14 cellular contexts compared by ENCODE assay signal in the genomic region with DNA sequence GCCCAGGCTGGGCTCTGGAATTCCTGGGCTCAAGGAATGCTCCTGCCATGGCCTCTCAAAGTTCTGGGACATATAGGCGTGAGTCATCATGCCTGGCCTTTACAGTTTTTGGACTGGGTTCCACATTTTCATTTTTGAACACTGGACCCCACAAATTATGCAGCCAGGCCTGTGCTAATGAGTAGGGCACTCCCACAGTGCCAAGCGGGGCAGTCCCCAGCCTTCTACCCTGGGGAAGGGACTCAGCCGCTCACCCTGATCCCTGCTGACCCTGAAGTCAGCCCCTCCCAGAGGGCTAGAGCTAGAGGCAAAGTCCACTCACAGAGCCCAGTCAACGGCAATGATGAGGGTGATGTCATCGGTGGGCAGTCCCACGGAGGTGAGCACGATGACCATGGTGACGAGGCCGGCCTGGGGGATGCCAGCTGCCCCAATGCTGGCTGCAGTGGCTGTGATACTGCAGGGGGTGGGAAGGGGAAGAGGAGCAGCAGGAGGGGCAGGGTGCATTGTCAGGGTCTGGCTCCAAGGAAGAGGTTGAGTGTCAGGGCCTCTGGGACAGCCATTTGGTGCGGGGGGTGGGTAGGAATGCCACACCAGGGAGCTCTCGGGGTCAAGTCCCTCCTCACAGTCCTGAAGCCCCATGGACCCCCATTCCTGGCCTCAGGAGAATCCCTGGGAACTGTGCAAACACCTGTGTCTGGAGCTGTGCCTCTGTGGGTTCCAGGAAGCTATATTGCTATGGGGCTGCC. TPM values are rescaled to one million over a fixed set of nuclear protein-coding genes. Genes with fewer than 3 reads are reported as not detected.
A peak's percentile ranks its signal among the peaks of the same experiment; 100 is the strongest.
DNase-seq lines count a peak whose midpoint lies in the region; ATAC-seq and TF ChIP-seq lines count a peak whose summit lies in the region.
"Had no signal": no experiment of that assay in that cellular context is flagged by ENCODE, and none has a peak within 500 bp of the region (broad histone marks: within the 10 kb centered on the region; RNA-seq: fewer than 3 reads in every experiment).

No MANE protein-coding gene starts in this region.

- RAD21 ChIA-PET in HCT116 (lab: Charles Lee; ENCODE audit: low non-redundant PET in 1 of 2, low total read pairs in 2 of 2, uncharacterized antibody in 2 of 2, unreplicated experiment in 2 of 2), result no interaction called here

- H3K4me1 ChIP-seq in HCT116 (ENCODE audit: control insufficient read depth in 1 of 2, insufficient read depth in 2 of 2, low read length in 2 of 2) (peaks cover 0 to 18% of the 10 kb centered on the region in 2 experiments; a peak in 2 of 4 replicates), SJSA1 (replicated peaks) (peaks cover 14% of the 10 kb centered on the region), skeletal muscle tissue (ENCODE audit: control insufficient read depth in 3 of 3, insufficient read depth in 3 of 3, low read length in 3 of 3) (peaks cover 0 to 10% (median 6%) of the 10 kb centered on the region in 3 donors)

- H3K27ac Mint-ChIP-seq in immature natural killer cell, result peak overlapping the region in 3 of 6 donors; percentile 10 to 60 (median 34)

- H3K27me3 Mint-ChIP-seq in immature natural killer cell (ENCODE audit: low read depth in 3 of 3), result peaks cover 0 to 5% (median 3%) of the 10 kb centered on the region in 3 donors

- H3K4me2 ChIP-seq in HCT116 (ENCODE audit: low read length), result peak overlapping the region; percentile 42; the same call in 1 of the 2 replicates

- H3K9me3 Mint-ChIP-seq in immature natural killer cell, result no peaks in the 10 kb centered on the region

- TF ChIP-seq CTCF in HCT116 (IDR thresholded peaks at IDR 0.05 in 2 of 3, conservative IDR thresholded peaks at IDR 0.05 in 1 of 3; ENCODE audit: borderline replicate concordance in 1 of 3, insufficient read depth in 1 of 3, low read depth in 2 of 3, low read length in 2 of 3), result no peak

- no peak overlapping the region for H3K27ac ChIP-seq in HCT116 (ENCODE audit: low read depth, low read length)
- peak overlapping the region; percentile 18; the same call in 1 of the 2 replicates for H3K27ac ChIP-seq in SJSA1
- no peak overlapping the region for H3K27ac ChIP-seq in skeletal muscle tissue (ENCODE audit: low read depth, low read length)
- H3K27ac ChIP-seq: body of pancreas, neutrophil, skin epidermis had no signal

- CTCF ChIA-PET in HCT116 (lab: Charles Lee), result no interaction called here

- no peak overlapping the region for H3K4me3 ChIP-seq in HCT116 (replicated peaks in 1 of 2; ENCODE audit: low read depth in 1 of 2, low read length in 2 of 2)
- H3K4me3 ChIP-seq in SJSA1, result no peak overlapping the region
- peak overlapping the region; percentile 19 to 41 (median 38) for H3K4me3 ChIP-seq in skeletal muscle tissue (ENCODE audit: low read length in 3 of 3)
- H3K4me3 ChIP-seq: body of pancreas, skin epidermis had no signal

- BruUV-seq in HCT116 (replicated peaks; lab: Mats Ljungman, UMichigan), result no TSS peak

- intact Hi-C loops in HCT116 (cut with micrococcal nuclease), result no loop called here

- TF ChIP-seq RAD21 in HCT116 (IDR thresholded peaks at IDR 0.05; ENCODE audit: low read depth), result no peak

- POLR2A ChIA-PET in HCT116 (lab: Charles Lee), result no interaction called here

- no peaks in the 10 kb centered on the region for H4K20me1 ChIP-seq in HCT116 (ENCODE audit: insufficient read depth)

- H3K9ac ChIP-seq in HCT116 (ENCODE audit: low read length), result no peak overlapping the region
- peak overlapping the region in 1 of 3 donors; percentile 62 for H3K9ac ChIP-seq in skeletal muscle tissue (ENCODE audit: low read depth in 1 of 3, low read length in 3 of 3)

- peak overlapping the region in 4 of 5 donors; percentile 45 to 77 (median 50) for H3K4me3 Mint-ChIP-seq in immature natural killer cell

- H3K79me2 ChIP-seq in HCT116 (ENCODE audit: insufficient read depth, low read length), result no peaks in the 10 kb centered on the region

- H3K36me3 ChIP-seq in HCT116 (ENCODE audit: control insufficient read depth in 1 of 2, insufficient read depth in 2 of 2, low read length in 2 of 2) (no peaks in the 10 kb centered on the region), SJSA1 (no peaks in the 10 kb centered on the region), skeletal muscle tissue (ENCODE audit: control insufficient read depth in 3 of 3, insufficient read depth in 3 of 3, low read length in 3 of 3) (no peaks in the 10 kb centered on the region)
- H3K36me3 ChIP-seq: neutrophil had no signal

- peaks cover 5 to 15% of the 10 kb centered on the region in 2 donors for H3K4me1 Mint-ChIP-seq in immature natural killer cell

- DNase-seq in HCT116 (ENCODE audit: low read depth, low spot score) (no peak), SJSA1 (ENCODE audit: low read depth in 1 of 2, low spot score in 2 of 2) (peak in 1 of 2 experiments; percentile 36), immature natural killer cell (no peak), Ammon's horn (ENCODE audit: low spot score) (no peak)
- DNase-seq in stimulated activated CD4-positive, alpha-beta T cell treated with anti-CD3 and anti-CD28 coated beads, Interleukin-4, amount 100 ng/mL, for 24 hours, result no peak
- DNase-seq: body of pancreas; C1 segment of cervical spinal cord; mammary epithelial cell; NCI-H510A; stimulated activated naive CD8-positive, alpha-beta T cell treated with anti-CD3 and anti-CD28 coated beads, Interleukin-15, Interleukin-2, amounts not matched to agents 100 U/mL and 50 U/mL, for 24 hours had no signal

- H3K9me2 ChIP-seq in HCT116 (ENCODE audit: insufficient read depth), result no peaks in the 10 kb centered on the region

- ATAC-seq in HCT116, result no peak
- no peak for ATAC-seq in HG02938 (IDR thresholded peaks at IDR 0.05; ENCODE audit: unreplicated experiment)
- ATAC-seq: body of pancreas; stimulated activated naive CD8-positive, alpha-beta T cell treated with anti-CD3 and anti-CD28 coated beads, Interleukin-15, Interleukin-2, amounts not matched to agents 100 U/mL and 50 U/mL, for 24 hours had no signal

- no peaks in the 10 kb centered on the region for H3K27me3 ChIP-seq in HCT116 (ENCODE audit: insufficient read depth, low read length)
- no peaks in the 10 kb centered on the region for H3K27me3 ChIP-seq in SJSA1 (replicated peaks)
- peaks cover 0 to 4% (median under 1%) of the 10 kb centered on the region in 3 donors for H3K27me3 ChIP-seq in skeletal muscle tissue (ENCODE audit: control insufficient read depth in 3 of 3, insufficient read depth in 3 of 3, low read length in 3 of 3)
- H3K27me3 ChIP-seq: body of pancreas, neutrophil had no signal

- no peak overlapping the region for H2AFZ ChIP-seq in HCT116 (ENCODE audit: low read depth, low read length, poor library complexity, severe bottlenecking)

- no peaks in the 10 kb centered on the region for H3K36me3 Mint-ChIP-seq in immature natural killer cell

- H3K9me3 ChIP-seq in HCT116 (ENCODE audit: control insufficient read depth in 1 of 2, insufficient read depth in 1 of 2, low read depth in 1 of 2, low read length in 2 of 2), result no peaks in the 10 kb centered on the region
- no peaks in the 10 kb centered on the region for H3K9me3 ChIP-seq in SJSA1 (replicated peaks)
- no peaks in the 10 kb centered on the region for H3K9me3 ChIP-seq in skeletal muscle tissue (ENCODE audit: control insufficient read depth in 3 of 3, low read length in 3 of 3)
- H3K9me3 ChIP-seq: body of pancreas, neutrophil had no signal

- no peak for TF ChIP-seq POLR2A in HCT116 (IDR thresholded peaks at IDR 0.05; ENCODE audit: borderline replicate concordance, extremely low read depth, insufficient read depth, insufficient read length)

TF ChIP-seq in HCT116, 20 proteins besides CTCF, POLR2A, EP300 and RAD21 (continues in another document):
- TF ChIP-seq, protein P1, sequence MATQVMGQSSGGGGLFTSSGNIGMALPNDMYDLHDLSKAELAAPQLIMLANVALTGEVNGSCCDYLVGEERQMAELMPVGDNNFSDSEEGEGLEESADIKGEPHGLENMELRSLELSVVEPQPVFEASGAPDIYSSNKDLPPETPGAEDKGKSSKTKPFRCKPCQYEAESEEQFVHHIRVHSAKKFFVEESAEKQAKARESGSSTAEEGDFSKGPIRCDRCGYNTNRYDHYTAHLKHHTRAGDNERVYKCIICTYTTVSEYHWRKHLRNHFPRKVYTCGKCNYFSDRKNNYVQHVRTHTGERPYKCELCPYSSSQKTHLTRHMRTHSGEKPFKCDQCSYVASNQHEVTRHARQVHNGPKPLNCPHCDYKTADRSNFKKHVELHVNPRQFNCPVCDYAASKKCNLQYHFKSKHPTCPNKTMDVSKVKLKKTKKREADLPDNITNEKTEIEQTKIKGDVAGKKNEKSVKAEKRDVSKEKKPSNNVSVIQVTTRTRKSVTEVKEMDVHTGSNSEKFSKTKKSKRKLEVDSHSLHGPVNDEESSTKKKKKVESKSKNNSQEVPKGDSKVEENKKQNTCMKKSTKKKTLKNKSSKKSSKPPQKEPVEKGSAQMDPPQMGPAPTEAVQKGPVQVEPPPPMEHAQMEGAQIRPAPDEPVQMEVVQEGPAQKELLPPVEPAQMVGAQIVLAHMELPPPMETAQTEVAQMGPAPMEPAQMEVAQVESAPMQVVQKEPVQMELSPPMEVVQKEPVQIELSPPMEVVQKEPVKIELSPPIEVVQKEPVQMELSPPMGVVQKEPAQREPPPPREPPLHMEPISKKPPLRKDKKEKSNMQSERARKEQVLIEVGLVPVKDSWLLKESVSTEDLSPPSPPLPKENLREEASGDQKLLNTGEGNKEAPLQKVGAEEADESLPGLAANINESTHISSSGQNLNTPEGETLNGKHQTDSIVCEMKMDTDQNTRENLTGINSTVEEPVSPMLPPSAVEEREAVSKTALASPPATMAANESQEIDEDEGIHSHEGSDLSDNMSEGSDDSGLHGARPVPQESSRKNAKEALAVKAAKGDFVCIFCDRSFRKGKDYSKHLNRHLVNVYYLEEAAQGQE (IDR thresholded peaks at IDR 0.05; ENCODE audit: low read depth), result no peak
- TF ChIP-seq MAX (IDR thresholded peaks at IDR 0.05) (no peak), SIN3A (IDR thresholded peaks at IDR 0.05; ENCODE audit: low read depth) (no peak), SRF (IDR thresholded peaks at IDR 0.05; ENCODE audit: low read depth) (no peak)

RNA-seq across cellular contexts. Expression of gene PODN, which starts 27.6 kb away (rescaled TPM):
- 0.22 TPM for total RNA-seq in HCT116 (2021; ENCODE audit: unreplicated experiment)
- not detected in 2 replicates for polyA plus RNA-seq in HCT116 (2012)
- 1.3 and 4.1 TPM in 2 replicates for total RNA-seq in SJSA1 (2014; rRNA removed; shearing (Covaris generic))
- polyA plus RNA-seq in immature natural killer cell, result 1 to 10 TPM; 1.7 to 4.3 (median 2.9) TPM
- total RNA-seq in skeletal muscle tissue, result 3.7 TPM
- total RNA-seq: mammary epithelial cell had no signal
- polyA plus RNA-seq: mammary epithelial cell had no signal

RNA-seq across cellular contexts. Expression of gene SLC1A7, which starts 52.8 kb away (rescaled TPM):
- not detected for total RNA-seq in HCT116 (2021; ENCODE audit: unreplicated experiment)
- 0.03 TPM in 1 of 2 replicates, not detected in the other for polyA plus RNA-seq in HCT116 (2012)
- 4.5 and 12.1 TPM in 2 replicates for total RNA-seq in SJSA1 (2014; rRNA removed; shearing (Covaris generic))
- 1 to 10 TPM; 2.1 to 6.4 (median 4.8) TPM for polyA plus RNA-seq in immature natural killer cell
- total RNA-seq in skeletal muscle tissue, result not detected
- total RNA-seq: body of pancreas, mammary epithelial cell had no signal
- polyA plus RNA-seq: mammary epithelial cell had no signal

Comparison
In these comparisons a context has a peak if more than half of its experiments do, and no peak if none do; other contexts are left out.
1. H3K4me3 ChIP-seq: peak in skeletal muscle tissue (3 of 3); none in HCT116 (0 of 2) and SJSA1 (single experiment).